Comparison of ENCODE assay signal across 8 cellular contexts in the genomic region with DNA sequence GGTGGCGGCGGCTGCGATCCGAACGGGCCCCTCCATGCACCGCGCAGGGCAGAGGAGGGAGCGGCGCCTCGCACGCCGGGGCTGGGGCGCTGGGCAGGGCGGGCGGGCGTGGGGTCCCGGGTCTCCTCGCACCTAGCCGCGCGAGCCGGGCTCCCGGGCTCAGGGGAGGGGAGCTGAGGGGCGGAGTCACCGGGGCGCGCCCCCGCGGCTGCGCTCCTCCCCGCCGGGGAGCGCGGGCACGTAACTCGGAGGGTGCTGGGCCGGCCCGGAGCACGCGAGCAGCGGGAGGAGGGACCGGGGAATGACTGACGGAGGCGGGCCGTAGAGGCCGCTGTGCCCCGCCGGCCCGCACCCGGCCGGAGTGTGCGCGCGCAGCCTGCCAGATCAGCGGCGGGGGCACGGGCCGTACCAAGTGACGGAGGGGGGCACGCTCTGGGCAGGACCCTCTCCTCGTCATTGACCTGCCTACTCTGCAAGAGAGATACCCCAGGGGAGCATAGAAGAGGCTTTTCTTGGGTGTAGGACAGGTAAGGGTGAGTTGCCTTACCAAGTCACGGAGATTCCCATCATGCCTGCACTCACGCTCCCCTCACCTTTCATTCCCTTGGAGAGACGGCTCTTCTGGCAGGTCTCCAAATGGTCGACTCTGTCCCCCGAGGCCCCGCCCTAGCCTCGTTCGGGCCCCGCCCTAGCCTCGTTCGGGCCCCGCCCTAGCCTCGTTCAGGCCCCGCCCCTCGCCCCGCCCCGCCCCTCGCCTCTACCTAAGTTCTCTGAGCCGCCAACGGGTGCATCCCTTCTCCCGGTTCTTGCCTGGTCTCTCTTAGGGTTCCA. TPM values are rescaled to one million over a fixed set of nuclear protein-coding genes. Genes with fewer than 3 reads are reported as not detected.
DNase-seq lines count a peak whose midpoint lies in the region; ATAC-seq and TF ChIP-seq lines count a peak whose summit lies in the region.

A gene with protein sequence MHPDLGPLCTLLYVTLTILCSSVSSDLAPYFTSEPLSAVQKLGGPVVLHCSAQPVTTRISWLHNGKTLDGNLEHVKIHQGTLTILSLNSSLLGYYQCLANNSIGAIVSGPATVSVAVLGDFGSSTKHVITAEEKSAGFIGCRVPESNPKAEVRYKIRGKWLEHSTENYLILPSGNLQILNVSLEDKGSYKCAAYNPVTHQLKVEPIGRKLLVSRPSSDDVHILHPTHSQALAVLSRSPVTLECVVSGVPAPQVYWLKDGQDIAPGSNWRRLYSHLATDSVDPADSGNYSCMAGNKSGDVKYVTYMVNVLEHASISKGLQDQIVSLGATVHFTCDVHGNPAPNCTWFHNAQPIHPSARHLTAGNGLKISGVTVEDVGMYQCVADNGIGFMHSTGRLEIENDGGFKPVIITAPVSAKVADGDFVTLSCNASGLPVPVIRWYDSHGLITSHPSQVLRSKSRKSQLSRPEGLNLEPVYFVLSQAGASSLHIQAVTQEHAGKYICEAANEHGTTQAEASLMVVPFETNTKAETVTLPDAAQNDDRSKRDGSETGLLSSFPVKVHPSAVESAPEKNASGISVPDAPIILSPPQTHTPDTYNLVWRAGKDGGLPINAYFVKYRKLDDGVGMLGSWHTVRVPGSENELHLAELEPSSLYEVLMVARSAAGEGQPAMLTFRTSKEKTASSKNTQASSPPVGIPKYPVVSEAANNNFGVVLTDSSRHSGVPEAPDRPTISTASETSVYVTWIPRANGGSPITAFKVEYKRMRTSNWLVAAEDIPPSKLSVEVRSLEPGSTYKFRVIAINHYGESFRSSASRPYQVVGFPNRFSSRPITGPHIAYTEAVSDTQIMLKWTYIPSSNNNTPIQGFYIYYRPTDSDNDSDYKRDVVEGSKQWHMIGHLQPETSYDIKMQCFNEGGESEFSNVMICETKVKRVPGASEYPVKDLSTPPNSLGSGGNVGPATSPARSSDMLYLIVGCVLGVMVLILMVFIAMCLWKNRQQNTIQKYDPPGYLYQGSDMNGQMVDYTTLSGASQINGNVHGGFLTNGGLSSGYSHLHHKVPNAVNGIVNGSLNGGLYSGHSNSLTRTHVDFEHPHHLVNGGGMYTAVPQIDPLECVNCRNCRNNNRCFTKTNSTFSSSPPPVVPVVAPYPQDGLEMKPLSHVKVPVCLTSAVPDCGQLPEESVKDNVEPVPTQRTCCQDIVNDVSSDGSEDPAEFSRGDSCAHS (N-terminal part only) (minus strand): TSS at position 188 of the 831 bp plus-strand sequence. CDS start 39,390 bp downstream, outside the sequence.

- H3K36me3 Mint-ChIP-seq in chondrocyte (ENCODE audit: low read depth), result peaks cover 2% of the 10 kb centered on the region

- peaks cover 3% of the 10 kb centered on the region for H3K27me3 Mint-ChIP-seq in chondrocyte (ENCODE audit: low read depth)

- H3K4me1 Mint-ChIP-seq in chondrocyte (ENCODE audit: low read depth), result peaks cover 18% of the 10 kb centered on the region

- DNase-seq in AML-193 (lab: John Stamatoyannopoulos, UW) (peak; percentile 87 to 93), GM19240 (ENCODE audit: insufficient read length, low spot score) (peak; percentile 95), NCI-H510A (lab: John Stamatoyannopoulos, UW) (peak; percentile 94), chondrocyte (ENCODE audit: low spot score) (peak; percentile 98), kidney tubule cell (ENCODE audit: low spot score) (peak; percentile 93)
- DNase-seq in activated CD4-positive, alpha-beta T cell treated with anti-CD3 and anti-CD28 coated beads for 24 hours (ENCODE audit: low read depth in 2 of 2), result peak; percentile 82 to 90
- peak; percentile 81 to 87 for DNase-seq in stimulated activated CD4-positive, alpha-beta T cell treated with anti-CD3 and anti-CD28 coated beads, Interleukin-15, amount 100 ng/mL, for 48 hours (ENCODE audit: low read depth in 2 of 2)

- peak within 1 kb of the TSS; percentile 80 for H3K4me3 Mint-ChIP-seq in chondrocyte (ENCODE audit: unreplicated experiment)

- TF ChIP-seq CTCF in chondrocyte (IDR thresholded peaks at IDR 0.05), result peak; percentile 49

- H3K27ac Mint-ChIP-seq in chondrocyte (ENCODE audit: unreplicated experiment), result peak within 1 kb of the TSS; percentile 97

- H3K9me3 Mint-ChIP-seq in chondrocyte (ENCODE audit: low read depth), result no peaks in the 10 kb centered on the region

- ATAC-seq in HG03442 (IDR thresholded peaks at IDR 0.05; ENCODE audit: unreplicated experiment), result peak; percentile 97

RNA-seq across cellular contexts. Expression of the gene that starts here (rescaled TPM):
- 17.6 to 26.8 TPM (median 19.9 TPM) in 3 replicates for total RNA-seq in chondrocyte

Comparison
In these comparisons a context has a peak if more than half of its experiments do, and no peak if none do; other contexts are left out.
1. Peak in every context shown above with its lines: DNase-seq and ATAC-seq.